In genomic region chr5:137825165-137825564, GRCh38 we compare ENCODE assay signal across 1 cellular context.
TF ChIP-seq lines count a peak whose summit lies in the region.

No MANE protein-coding gene starts in this region.

TF ChIP-seq in A549, 52 proteins besides CTCF, POLR2A, EP300 and RAD21 (continued from another document):
- no peak for TF ChIP-seq HMGXB4 (CRISPR knock-in tag; IDR thresholded peaks at IDR 0.05; ENCODE audit: borderline replicate concordance)
- peak; percentile 82 for TF ChIP-seq GATA3 (IDR thresholded peaks at IDR 0.05; ENCODE audit: borderline replicate concordance)
- no peak for TF ChIP-seq ZFP36 (IDR thresholded peaks at IDR 0.05; ENCODE audit: borderline replicate concordance, partially characterized antibody)
- no peak for TF ChIP-seq EHMT2 (IDR thresholded peaks at IDR 0.05; ENCODE audit: low read depth)
- no peak for TF ChIP-seq TP53 (CRISPR knock-in tag; IDR thresholded peaks at IDR 0.05)
- TF ChIP-seq USF2 (IDR thresholded peaks at IDR 0.05) = no peak
- TF ChIP-seq HES2 (IDR thresholded peaks at IDR 0.05) = no peak
- TF ChIP-seq BCL3 (IDR thresholded peaks at IDR 0.05) = 0 out of 3 replicates have a peak, but pooled peaks have one; percentile 30
TF ChIP-seq in A549: peak in this region for 4.
